ENCODE assay signal across 20 cellular contexts in genomic region chr6:1716845-1717244, GRCh38.
DNase-seq lines count a peak whose midpoint lies in the region; ATAC-seq, FAIRE-seq and TF ChIP-seq lines count a peak whose summit lies in the region.
"Had no signal": no experiment of that assay in that cellular context is flagged by ENCODE, and none has a peak within 500 bp of the region (broad histone marks: within the 10 kb centered on the region; RNA-seq: fewer than 3 reads in every experiment).

No MANE protein-coding gene starts in this region.

- H3K36me3 ChIP-seq in GM23248 (ENCODE audit: low read depth) (no peaks in the 10 kb centered on the region), psoas muscle (ENCODE audit: insufficient read depth in 1 of 2, low read depth in 1 of 2) (no peaks in the 10 kb centered on the region), tibial artery (no peaks in the 10 kb centered on the region)
- no peaks in the 10 kb centered on the region for H3K36me3 ChIP-seq in CD8-positive, alpha-beta T cell (ENCODE audit: insufficient read depth, low read length)

- H3K36me3 Mint-ChIP-seq in CD8-positive, alpha-beta T cell = peaks cover 30% of the 10 kb centered on the region

- no peaks in the 10 kb centered on the region for H3K79me2 ChIP-seq in GM23248 (ENCODE audit: insufficient read depth)

- in situ Hi-C loops in GM23248 (cut with MboI) = no loop called here

- H3K4me1 ChIP-seq in GM23248 (ENCODE audit: insufficient read depth) (no peaks in the 10 kb centered on the region), psoas muscle (no peaks in the 10 kb centered on the region), tibial artery (no peaks in the 10 kb centered on the region)
- no peaks in the 10 kb centered on the region for H3K4me1 ChIP-seq in CD8-positive, alpha-beta T cell (ENCODE audit: insufficient read depth, low read length)
- H3K4me1 ChIP-seq: BLaER1 had no signal

- no peaks in the 10 kb centered on the region for H3F3A ChIP-seq in GM23248 (ENCODE audit: insufficient read depth)

- H4K20me1 ChIP-seq in GM23248 (ENCODE audit: insufficient read depth) = no peaks in the 10 kb centered on the region
- H4K20me1 ChIP-seq: BLaER1 had no signal

- H3K4me3 Mint-ChIP-seq in CD8-positive, alpha-beta T cell = no peak overlapping the region
- H3K4me3 Mint-ChIP-seq: CD14-positive monocyte; CD4-positive, alpha-beta memory T cell; HFFc6 had no signal

- intact Hi-C loops in psoas muscle (cut with DNase I) (no loop called here), tibial artery (cut with DNase I; ENCODE audit: low total_unique reads) (no loop called here)
- intact Hi-C loops in CD8-positive, alpha-beta T cell (cut with DNase I, micrococcal nuclease) = no loop called here

- TF ChIP-seq CTCF in psoas muscle (IDR thresholded peaks at IDR 0.05) (no peak), tibial artery (IDR thresholded peaks at IDR 0.05) (no peak)
- no peak for TF ChIP-seq CTCF in CD8-positive, alpha-beta T cell (IDR thresholded peaks at IDR 0.05)

- H3K4me1 Mint-ChIP-seq in CD8-positive, alpha-beta T cell (ENCODE audit: low read depth) = no peaks in the 10 kb centered on the region
- H3K4me1 Mint-ChIP-seq: CD14-positive monocyte had no signal

- H3K9me3 ChIP-seq in GM23248 (ENCODE audit: low read depth) (no peaks in the 10 kb centered on the region), psoas muscle (no peaks in the 10 kb centered on the region), tibial artery (no peaks in the 10 kb centered on the region)
- no peaks in the 10 kb centered on the region for H3K9me3 ChIP-seq in CD8-positive, alpha-beta T cell (ENCODE audit: low read length)
- H3K9me3 ChIP-seq: BLaER1 had no signal

- H3K9ac ChIP-seq in GM23248 = no peak overlapping the region
- H3K9ac ChIP-seq: BLaER1 had no signal

- no peak for FAIRE-seq in HTR-8/SVneo (lab: Jason Lieb, UNC)
- FAIRE-seq: GM12878 had no signal

- POLR2A ChIA-PET in CD8-positive, alpha-beta T cell (lab: Charles Lee) = no interaction called here

- H2AFZ ChIP-seq in GM23248 = no peak overlapping the region

- DNase-seq in GM23248 (peak; percentile 10), NCI-H446 treated with DMSO at 0.1 percent for 48 hours (lab: John Stamatoyannopoulos, UW) (peak; percentile 60), ecto neural progenitor cell (ENCODE audit: low spot score) (peak; percentile 26), psoas muscle (no peak), tibial artery (no peak), HTR-8/SVneo (ENCODE audit: insufficient read length, low spot score) (no peak)
- no peak for DNase-seq in CD8-positive, alpha-beta T cell
- DNase-seq: 8988T; Calu3; CD4-positive, alpha-beta memory T cell; DMS53; DND-41; EL; GOT3; H7; HFFc6 had no signal

- H3K4me2 ChIP-seq in GM23248 (ENCODE audit: unreplicated experiment) = no peak overlapping the region
- H3K4me2 ChIP-seq: BLaER1 had no signal

- no peak overlapping the region for H3K4me3 ChIP-seq in GM23248
- H3K4me3 ChIP-seq in psoas muscle = no peak overlapping the region
- no peak overlapping the region for H3K4me3 ChIP-seq in tibial artery
- no peak overlapping the region for H3K4me3 ChIP-seq in CD8-positive, alpha-beta T cell (ENCODE audit: low read depth, low read length)
- H3K4me3 ChIP-seq: BLaER1, GM12878 had no signal

- H3K9me2 ChIP-seq in GM23248 (ENCODE audit: insufficient read depth) = no peaks in the 10 kb centered on the region

- H3K9me3 Mint-ChIP-seq in CD8-positive, alpha-beta T cell = no peaks in the 10 kb centered on the region
- H3K9me3 Mint-ChIP-seq: CD14-positive monocyte; CD4-positive, alpha-beta memory T cell; HFFc6 had no signal

- no peaks in the 10 kb centered on the region for H3K27me3 Mint-ChIP-seq in CD8-positive, alpha-beta T cell (ENCODE audit: low read depth)
- H3K27me3 Mint-ChIP-seq: CD4-positive, alpha-beta memory T cell had no signal

- H3K27me3 ChIP-seq in GM23248 (replicated peaks; ENCODE audit: insufficient read depth) (no peaks in the 10 kb centered on the region), psoas muscle (ENCODE audit: insufficient read depth in 3 of 3, low read length in 2 of 3) (no peaks in the 10 kb centered on the region), tibial artery (no peaks in the 10 kb centered on the region)
- H3K27me3 ChIP-seq in CD8-positive, alpha-beta T cell (ENCODE audit: insufficient read depth, low read length) = no peaks in the 10 kb centered on the region
- H3K27me3 ChIP-seq: BLaER1 had no signal

- peak in 3 of 4 donors; percentile 37 to 85 (median 67) for ATAC-seq in psoas muscle
- ATAC-seq in CD8-positive, alpha-beta T cell = no peak
- ATAC-seq: GM12878, HCT116 had no signal

- CTCF ChIA-PET in CD8-positive, alpha-beta T cell (lab: Charles Lee) = interaction anchor here (0.6 to 1.5 kb wide), 2 partner anchors 8 to 10 kb away, joined by 3 read pairs; no protein-coding TSS in a partner anchor

- 63 to 68% methylated on average over 5 of the region's 5 CpGs for WGBS in GM23248 (ENCODE audit: low coverage in 1 of 2, low lambda C conversion rate in 2 of 2, missing lambda C conversion rate in 2 of 2), 2 experiments
- WGBS in psoas muscle, 3 donors = 43 to 53% (median 51%) methylated on average over 5 of the region's 5 CpGs

- H3K27ac Mint-ChIP-seq in CD8-positive, alpha-beta T cell = no peak overlapping the region
- H3K27ac Mint-ChIP-seq: CD14-positive monocyte, HFFc6 had no signal

- no peak overlapping the region for H3K27ac ChIP-seq in GM23248
- no peak overlapping the region for H3K27ac ChIP-seq in psoas muscle
- no peak overlapping the region for H3K27ac ChIP-seq in tibial artery
- no peak overlapping the region for H3K27ac ChIP-seq in CD8-positive, alpha-beta T cell (ENCODE audit: low read depth, low read length)
- H3K27ac ChIP-seq: BLaER1 had no signal

Comparison
In these comparisons a context has a peak if more than half of its experiments do, and no peak if none do; other contexts are left out.
1. DNase-seq: peak in GM23248 (single experiment), NCI-H446 treated with DMSO at 0.1 percent for 48 hours (single experiment) and ecto neural progenitor cell (single experiment); none in psoas muscle (0 of 2), tibial artery (0 of 2), HTR-8/SVneo (single experiment) and CD8-positive, alpha-beta T cell (0 of 7).